Comparison of ENCODE assay signal across 8 cellular contexts in the genomic region with DNA sequence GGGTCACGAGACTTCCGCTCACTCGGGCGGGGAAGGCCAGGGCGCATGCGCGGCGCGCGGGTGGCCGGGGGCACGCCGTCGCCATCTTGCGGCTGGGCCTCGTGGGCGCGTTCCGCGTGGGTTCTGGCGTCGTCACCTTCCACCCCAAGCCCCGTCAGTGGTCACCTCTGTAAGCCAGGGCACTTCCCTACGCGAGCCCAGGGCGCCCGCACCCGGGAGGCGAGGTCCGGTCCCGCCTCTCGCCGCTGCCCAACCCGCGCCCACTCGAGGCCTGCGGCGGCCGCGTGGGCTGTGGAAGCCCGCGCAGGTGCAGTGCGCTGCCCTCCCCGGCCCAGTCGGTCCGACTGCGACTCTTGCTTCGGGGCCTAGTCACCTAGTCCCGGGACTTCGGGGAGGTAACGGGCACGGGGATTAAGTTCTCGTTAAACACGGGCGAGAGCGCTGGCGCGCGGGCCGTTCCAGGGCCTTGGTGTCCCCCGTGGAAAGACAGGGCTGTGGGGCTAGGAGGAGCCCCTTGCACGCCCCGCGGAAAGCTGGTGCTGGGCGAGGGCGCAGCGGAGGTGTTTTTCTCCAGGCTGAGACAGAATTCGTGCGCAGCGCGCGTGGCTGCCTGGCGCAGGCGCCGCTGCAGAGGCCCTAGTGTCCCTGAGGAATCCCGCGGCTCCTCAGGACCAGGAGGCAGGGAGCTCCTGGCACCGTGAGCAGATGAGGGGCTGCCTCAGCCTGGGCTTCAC. TPM values are rescaled to one million over a fixed set of nuclear protein-coding genes. Genes with fewer than 3 reads are reported as not detected.
DNase-seq lines count a peak whose midpoint lies in the region; ATAC-seq and TF ChIP-seq lines count a peak whose summit lies in the region.

No MANE protein-coding gene starts in this region.

- CTCF ChIA-PET in Calu3 (lab: Charles Lee): interaction anchor here (0.7 kb wide), 1 partner anchor 188 kb away, joined by 4 read pairs; the partner anchor contains the start of gene ARL16

- H3K36me3 Mint-ChIP-seq in Calu3 (ENCODE audit: insufficient read depth, unreplicated experiment): peaks cover 72% of the 10 kb centered on the region
- H3K36me3 Mint-ChIP-seq in activated naive CD4-positive, alpha-beta T cell treated with anti-CD3 and anti-CD28 coated beads, Interleukin-2, amount 50 U/mL, for 72 hours: peaks cover 16 to 22% of the 10 kb centered on the region in 2 donors

- TF ChIP-seq POLR2A in ovary (IDR thresholded peaks at IDR 0.05): peak; percentile 98
- TF ChIP-seq POLR2A in thyroid gland (IDR thresholded peaks at IDR 0.05): peak; percentile 82 to 95

- H3K4me3 ChIP-seq in ovary (peak overlapping the region; percentile 90), thyroid gland (replicated peaks in 1 of 3) (peak overlapping the region; percentile 74 to 100 (median 93))

- peak; percentile 21 for TF ChIP-seq CTCF in Calu3 (IDR thresholded peaks at IDR 0.05; ENCODE audit: unreplicated experiment)
- TF ChIP-seq CTCF in LNCAP (IDR thresholded peaks at IDR 0.05): peak; percentile 30; the same call in 1 of the 2 replicates
- peak in 2 of 3 donors; percentile 33 to 56 for TF ChIP-seq CTCF in ovary (IDR thresholded peaks at IDR 0.05)
- peak in 3 of 6 experiments; percentile 18 to 47 (median 38) for TF ChIP-seq CTCF in thyroid gland (IDR thresholded peaks at IDR 0.05)

- no peaks in the 10 kb centered on the region for H3K27me3 Mint-ChIP-seq in Calu3 (ENCODE audit: unreplicated experiment)

- ATAC-seq in GM21528 (IDR thresholded peaks at IDR 0.05; ENCODE audit: low FRiP score, unreplicated experiment) (peak; percentile 46), SK-N-SH treated with all-trans-retinoic acid at 6 μM for 48 hours (peak; percentile 11)
- ATAC-seq in activated naive CD4-positive, alpha-beta T cell treated with anti-CD3 and anti-CD28 coated beads, Interleukin-2, amount 50 U/mL, for 72 hours: peak in 1 of 2 donors; percentile 49

- DNase-seq in Calu3 (peak; percentile 96), head of caudate nucleus (peak; percentile 74 to 97 (median 93)), ovary (peak; percentile 93 to 96 (median 95)), thyroid gland (peak; percentile 92 to 94)
- DNase-seq in activated naive CD4-positive, alpha-beta T cell treated with anti-CD3 and anti-CD28 coated beads, Interleukin-2, amount 50 U/mL, for 72 hours (ENCODE audit: low spot score in 2 of 2): peak; percentile 97

- H3K9me3 ChIP-seq in ovary: no peaks in the 10 kb centered on the region
- H3K9me3 ChIP-seq in thyroid gland: no peaks in the 10 kb centered on the region

- 0 to 1% (median 0%) methylated on average over 39 to 78 of the region's 78 CpGs for WGBS in ovary, 3 donors
- 2 to 10% methylated on average over 2 to 39 of the region's 78 CpGs for WGBS in thyroid gland, 2 donors

- peak overlapping the region; percentile 87 for H3K27ac Mint-ChIP-seq in Calu3 (ENCODE audit: unreplicated experiment)
- peak overlapping the region; percentile 96 to 97 for H3K27ac Mint-ChIP-seq in activated naive CD4-positive, alpha-beta T cell treated with anti-CD3 and anti-CD28 coated beads, Interleukin-2, amount 50 U/mL, for 72 hours

- TF ChIP-seq EP300 in ovary (IDR thresholded peaks at IDR 0.05): peak; percentile 21

- peaks cover 12% of the 10 kb centered on the region for H3K4me1 ChIP-seq in ovary (ENCODE audit: insufficient read depth)
- peaks cover 29% of the 10 kb centered on the region in 2 donors for H3K4me1 ChIP-seq in thyroid gland

- TSS peak; percentile 65 for BruUV-seq in Calu3 (replicated peaks; lab: Mats Ljungman, UMichigan)

- H3K27ac ChIP-seq in ovary: peak overlapping the region; percentile 87 to 95
- peak overlapping the region; percentile 82 to 97 (median 85) for H3K27ac ChIP-seq in thyroid gland

- H3K27me3 ChIP-seq in ovary: no peaks in the 10 kb centered on the region
- H3K27me3 ChIP-seq in thyroid gland: no peaks in the 10 kb centered on the region

- peaks cover 8% of the 10 kb centered on the region for H3K4me1 Mint-ChIP-seq in Calu3 (ENCODE audit: low read depth, unreplicated experiment)

- H3K36me3 ChIP-seq in ovary: no peaks in the 10 kb centered on the region
- H3K36me3 ChIP-seq in thyroid gland: peaks cover 17 to 20% of the 10 kb centered on the region in 2 donors

- H3K4me3 Mint-ChIP-seq in Calu3 (ENCODE audit: low read depth, unreplicated experiment): peak overlapping the region; percentile 75

- intact Hi-C loops in Calu3 (cut with micrococcal nuclease; ENCODE audit: unreplicated experiment): no loop called here
- intact Hi-C loops in head of caudate nucleus (cut with DNase I): no loop called here
- intact Hi-C loops in ovary (cut with DNase I): no loop called here
- intact Hi-C loops in thyroid gland (cut with DNase I): no loop called here

- no peaks in the 10 kb centered on the region for H3K9me3 Mint-ChIP-seq in Calu3 (ENCODE audit: low read depth, unreplicated experiment)
- H3K9me3 Mint-ChIP-seq in activated naive CD4-positive, alpha-beta T cell treated with anti-CD3 and anti-CD28 coated beads, Interleukin-2, amount 50 U/mL, for 72 hours: no peaks in the 10 kb centered on the region

TF ChIP-seq in SK-N-SH treated with all-trans-retinoic acid at 6 μM for 48 hours, 23 proteins besides CTCF, POLR2A, EP300 and RAD21 (continues in another document):
- TF ChIP-seq SNAI2 (CRISPR knock-in tag; IDR thresholded peaks at IDR 0.05) (peak; percentile 25; the same call in 1 of the 2 replicates), ZFP30 (CRISPR knock-in tag; IDR thresholded peaks at IDR 0.05) (0 out of 2 replicates have a peak, but pooled peaks have one; percentile 32), CSDC2 (CRISPR knock-in tag; IDR thresholded peaks at IDR 0.05) (peak; percentile 94), PATZ1 (CRISPR knock-in tag; IDR thresholded peaks at IDR 0.05; ENCODE audit: borderline replicate concordance) (no peak), BACH2 (CRISPR knock-in tag; IDR thresholded peaks at IDR 0.05; ENCODE audit: borderline replicate concordance) (no peak; the same call in 1 of the 2 replicates), ISL1 (CRISPR knock-in tag; IDR thresholded peaks at IDR 0.05) (no peak)
- TF ChIP-seq, protein P1, sequence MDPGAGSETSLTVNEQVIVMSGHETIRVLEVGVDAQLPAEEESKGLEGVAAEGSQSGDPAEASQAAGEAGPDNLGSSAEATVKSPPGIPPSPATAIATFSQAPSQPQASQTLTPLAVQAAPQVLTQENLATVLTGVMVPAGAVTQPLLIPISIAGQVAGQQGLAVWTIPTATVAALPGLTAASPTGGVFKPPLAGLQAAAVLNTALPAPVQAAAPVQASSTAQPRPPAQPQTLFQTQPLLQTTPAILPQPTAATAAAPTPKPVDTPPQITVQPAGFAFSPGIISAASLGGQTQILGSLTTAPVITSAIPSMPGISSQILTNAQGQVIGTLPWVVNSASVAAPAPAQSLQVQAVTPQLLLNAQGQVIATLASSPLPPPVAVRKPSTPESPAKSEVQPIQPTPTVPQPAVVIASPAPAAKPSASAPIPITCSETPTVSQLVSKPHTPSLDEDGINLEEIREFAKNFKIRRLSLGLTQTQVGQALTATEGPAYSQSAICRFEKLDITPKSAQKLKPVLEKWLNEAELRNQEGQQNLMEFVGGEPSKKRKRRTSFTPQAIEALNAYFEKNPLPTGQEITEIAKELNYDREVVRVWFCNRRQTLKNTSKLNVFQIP (CRISPR knock-in tag; IDR thresholded peaks at IDR 0.05; ENCODE audit: borderline replicate concordance, low read depth): no peak

RNA-seq across cellular contexts. Expression of gene ARHGDIA, which starts 0.4 kb away (rescaled TPM):
- 273 and 288 TPM in 2 replicates for total RNA-seq in Calu3 (2022)
- total RNA-seq in activated naive CD4-positive, alpha-beta T cell treated with anti-CD3 and anti-CD28 coated beads, Interleukin-2, amount 50 U/mL, for 72 hours: 100 to 1,000 TPM; 328 to 513 TPM
- 100 to 1,000 TPM in 6 of 7 donors, 10 to 100 TPM in 1; 52.0 to 455 (median 318) TPM for total RNA-seq in ovary
- polyA plus RNA-seq in ovary: 100 to 1,000 TPM in 1 of 2 donors, 10 to 100 TPM in 1; 65.8 to 158 TPM
- total RNA-seq in thyroid gland: 100 to 1,000 TPM; 115 to 173 (median 164) TPM

RNA-seq across cellular contexts. Expression of gene P4HB, which starts 11.2 kb away (rescaled TPM):
- total RNA-seq in Calu3 (2022) (750 and 777 TPM in 2 replicates), ovary (100 to 1,000 TPM; 230 to 435 (median 312) TPM), thyroid gland (1,000 to 10,000 TPM in 1 of 4 donors, 100 to 1,000 TPM in 3; 548 to 1,124 (median 681) TPM)
- total RNA-seq in activated naive CD4-positive, alpha-beta T cell treated with anti-CD3 and anti-CD28 coated beads, Interleukin-2, amount 50 U/mL, for 72 hours: 100 to 1,000 TPM; 382 to 460 TPM
- 1,000 to 10,000 TPM in 1 of 2 donors, 100 to 1,000 TPM in 1; 222 to 2,080 TPM for polyA plus RNA-seq in ovary

RNA-seq across cellular contexts. Expression of gene ALYREF, which starts 19.8 kb away (rescaled TPM):
- total RNA-seq in Calu3 (2022) (118 and 122 TPM in 2 replicates), ovary (100 to 1,000 TPM in 1 of 7 donors, 10 to 100 TPM in 6; 27.2 to 160 (median 58.5) TPM), thyroid gland (100 to 1,000 TPM in 1 of 4 donors, 10 to 100 TPM in 3; 55.5 to 106 (median 75.4) TPM)
- total RNA-seq in activated naive CD4-positive, alpha-beta T cell treated with anti-CD3 and anti-CD28 coated beads, Interleukin-2, amount 50 U/mL, for 72 hours: 100 to 1,000 TPM; 186 TPM
- polyA plus RNA-seq in ovary: 10 to 100 TPM; 14.2 to 34.1 TPM

RNA-seq across cellular contexts. Expression of gene ANAPC11, which starts 20.0 kb away (rescaled TPM):
- total RNA-seq in Calu3 (2022) (110 and 113 TPM in 2 replicates), ovary (100 to 1,000 TPM in 1 of 7 donors, 10 to 100 TPM in 6; 49.4 to 135 (median 81.0) TPM), thyroid gland (100 to 1,000 TPM in 3 of 4 donors, 10 to 100 TPM in 1; 88.8 to 202 (median 169) TPM)
- total RNA-seq in activated naive CD4-positive, alpha-beta T cell treated with anti-CD3 and anti-CD28 coated beads, Interleukin-2, amount 50 U/mL, for 72 hours: 100 to 1,000 TPM; 122 to 154 TPM
- 100 to 1,000 TPM in 1 of 2 donors, 1 to 10 TPM in 1; 6.1 to 132 TPM for polyA plus RNA-seq in ovary

RNA-seq across cellular contexts. Expression of gene NPB, which starts 30.5 kb away (rescaled TPM):
- total RNA-seq in Calu3 (2022) (0.27 and 0.47 TPM in 2 replicates), ovary (1 to 10 TPM in 5 of 7 donors, under 1 TPM in 2; 0.67 to 3.1 (median 1.4) TPM), thyroid gland (1 to 10 TPM in 1 of 4 donors, under 1 TPM in 2, not detected in 1; 0.33 to 1.1 (median 0.38) TPM)
- total RNA-seq in activated naive CD4-positive, alpha-beta T cell treated with anti-CD3 and anti-CD28 coated beads, Interleukin-2, amount 50 U/mL, for 72 hours: under 1 TPM in 1 of 2 donors, not detected in 1; 0.27 TPM
- 1 to 10 TPM in 1 of 2 donors, under 1 TPM in 1; 0.43 to 1.3 TPM for polyA plus RNA-seq in ovary
